11 cellular contexts compared by ENCODE assay signal in genomic region chr12:107779077-107779840, GRCh38. TPM values are rescaled to one million over a fixed set of nuclear protein-coding genes. Genes with fewer than 3 reads are reported as not detected.
DNase-seq lines count a peak whose midpoint lies in the region; ATAC-seq, FAIRE-seq and TF ChIP-seq lines count a peak whose summit lies in the region.
"Had no signal": no experiment of that assay in that cellular context is flagged by ENCODE, and none has a peak within 500 bp of the region (broad histone marks: within the 10 kb centered on the region; RNA-seq: fewer than 3 reads in every experiment).

No MANE protein-coding gene starts in this region.

- POLR2A ChIA-PET in activated B cell treated with CpG ODN at 0.5 μM for 24 hours (lab: Charles Lee): no interaction called here

- ATAC-seq in GM18499 (IDR thresholded peaks at IDR 0.05; ENCODE audit: insufficient read depth, unreplicated experiment) (peak; percentile 63), GM21423 (IDR thresholded peaks at IDR 0.05; ENCODE audit: unreplicated experiment) (peak; percentile 66), HG03196 (IDR thresholded peaks at IDR 0.05; ENCODE audit: unreplicated experiment) (peak; percentile 73), activated B cell treated with CpG ODN at 0.5 μM for 24 hours (ENCODE audit: low read depth) (peak; percentile 70)

- peaks cover 42% of the 10 kb centered on the region for H3K4me1 Mint-ChIP-seq in activated B cell treated with CpG ODN at 0.5 μM for 24 hours
- H3K4me1 Mint-ChIP-seq in T-helper 2 cell treated with Interferon-gamma antibody and Interleukin-4, amounts not matched to agents 5 μg/mL and 100 μg/mL, for 36 hours (ENCODE audit: low read depth): peaks cover 21% of the 10 kb centered on the region

- H3K9me3 Mint-ChIP-seq in activated B cell treated with CpG ODN at 0.5 μM for 24 hours: no peaks in the 10 kb centered on the region
- no peaks in the 10 kb centered on the region for H3K9me3 Mint-ChIP-seq in T-helper 2 cell treated with Interferon-gamma antibody and Interleukin-4, amounts not matched to agents 5 μg/mL and 100 μg/mL, for 36 hours

- intact Hi-C loops in activated B cell treated with CpG ODN at 0.5 μM for 24 hours (cut with micrococcal nuclease): no loop called here

- TF ChIP-seq CTCF in activated B cell treated with CpG ODN at 0.5 μM for 24 hours (IDR thresholded peaks at IDR 0.05): no peak

- peak overlapping the region; percentile 47 for H3K27ac Mint-ChIP-seq in activated B cell treated with CpG ODN at 0.5 μM for 24 hours
- H3K27ac Mint-ChIP-seq in T-helper 2 cell treated with Interferon-gamma antibody and Interleukin-4, amounts not matched to agents 5 μg/mL and 100 μg/mL, for 36 hours: no peak overlapping the region

- FAIRE-seq in RCC 7860 (lab: Jason Lieb, UNC): no peak

- H3K27me3 Mint-ChIP-seq in activated B cell treated with CpG ODN at 0.5 μM for 24 hours: peaks cover 21% of the 10 kb centered on the region
- peaks cover 59% of the 10 kb centered on the region for H3K27me3 Mint-ChIP-seq in T-helper 2 cell treated with Interferon-gamma antibody and Interleukin-4, amounts not matched to agents 5 μg/mL and 100 μg/mL, for 36 hours (ENCODE audit: low read depth)

- peak overlapping the region; percentile 32 for H3K4me3 Mint-ChIP-seq in activated B cell treated with CpG ODN at 0.5 μM for 24 hours
- H3K4me3 Mint-ChIP-seq in T-helper 2 cell treated with Interferon-gamma antibody and Interleukin-4, amounts not matched to agents 5 μg/mL and 100 μg/mL, for 36 hours: no peak overlapping the region

- DNase-seq in activated B cell treated with CpG ODN at 0.5 μM for 24 hours: no peak
- DNase-seq in RCC 7860 (ENCODE audit: low spot score): no peak
- DNase-seq in NCI-H345 treated with DMSO at 0.1 percent for 48 hours (lab: John Stamatoyannopoulos, UW; ENCODE audit: unreplicated experiment): no peak
- DNase-seq in NCI-H748 (lab: John Stamatoyannopoulos, UW; ENCODE audit: unreplicated experiment): no peak
- no peak for DNase-seq in T-helper 2 cell treated with Interferon-gamma antibody and Interleukin-4, amounts not matched to agents 5 μg/mL and 100 μg/mL, for 36 hours (ENCODE audit: low spot score)
- DNase-seq: aorta, foreskin fibroblast, NCI-H446 had no signal

- CTCF ChIA-PET in activated B cell treated with CpG ODN at 0.5 μM for 24 hours (lab: Charles Lee): no interaction called here

- H3K36me3 Mint-ChIP-seq in activated B cell treated with CpG ODN at 0.5 μM for 24 hours (ENCODE audit: low read depth): no peaks in the 10 kb centered on the region
- H3K36me3 Mint-ChIP-seq in T-helper 2 cell treated with Interferon-gamma antibody and Interleukin-4, amounts not matched to agents 5 μg/mL and 100 μg/mL, for 36 hours (ENCODE audit: low read depth): no peaks in the 10 kb centered on the region

RNA-seq across cellular contexts. Expression of gene ASCL4, which starts 4.8 kb away (rescaled TPM):
- not detected in 2 replicates for total RNA-seq in activated B cell treated with CpG ODN at 0.5 μM for 24 hours
- total RNA-seq: aorta had no signal

RNA-seq across cellular contexts. Expression of gene PRDM4, which starts 18.3 kb away (rescaled TPM):
- 37.8 and 45.2 TPM in 2 replicates for total RNA-seq in activated B cell treated with CpG ODN at 0.5 μM for 24 hours
